13 cellular contexts compared by ENCODE assay signal in genomic region chr13:74246398-74246975, GRCh38.
DNase-seq lines count a peak whose midpoint lies in the region; ATAC-seq and TF ChIP-seq lines count a peak whose summit lies in the region.
"Had no signal": no experiment of that assay in that cellular context is flagged by ENCODE, and none has a peak within 500 bp of the region (broad histone marks: within the 10 kb centered on the region; RNA-seq: fewer than 3 reads in every experiment).

No MANE protein-coding gene starts in this region.

- no peak overlapping the region for H3K27ac ChIP-seq in sigmoid colon
- no peak overlapping the region for H3K27ac ChIP-seq in left lung
- H3K27ac ChIP-seq in gastrocnemius medialis: no peak overlapping the region
- H3K27ac ChIP-seq: epithelial cell of prostate, lower lobe of right lung, SJSA1 had no signal

- WGBS in sigmoid colon, 2 donors: 75 to 87% methylated on average over 9 of the region's 9 CpGs

- H3K4me1 Mint-ChIP-seq in activated CD8-positive, alpha-beta T cell treated with anti-CD3 and anti-CD28 coated beads for 36 hours (ENCODE audit: low read depth): peaks cover 88% of the 10 kb centered on the region

- H3K9me3 Mint-ChIP-seq in activated CD8-positive, alpha-beta T cell treated with anti-CD3 and anti-CD28 coated beads for 36 hours: peaks cover 10% of the 10 kb centered on the region

- peaks cover 26% of the 10 kb centered on the region for H3K36me3 Mint-ChIP-seq in activated CD8-positive, alpha-beta T cell treated with anti-CD3 and anti-CD28 coated beads for 36 hours (ENCODE audit: low read depth)

- POLR2A ChIA-PET in activated CD8-positive, alpha-beta T cell treated with anti-CD3 and anti-CD28 coated beads for 36 hours (lab: Charles Lee): interaction anchor here (0.6 to 1.4 kb wide), 3 partner anchors 14 to 425 kb away, joined by 3 to 4 read pairs (median 3); no protein-coding TSS in a partner anchor

- H3K4me1 ChIP-seq in sigmoid colon (peaks cover 0 to 15% (median 9%) of the 10 kb centered on the region in 4 donors), left lung (no peaks in the 10 kb centered on the region), gastrocnemius medialis (peaks cover 5 to 9% of the 10 kb centered on the region in 2 donors)
- H3K4me1 ChIP-seq: lower lobe of right lung had no signal

- DNase-seq in EH (ENCODE audit: low read depth): peak; percentile 22
- DNase-seq in activated CD8-positive, alpha-beta T cell treated with anti-CD3 and anti-CD28 coated beads for 36 hours: peak; percentile 78
- peak; percentile 16 for DNase-seq in fibroblast of gingiva (ENCODE audit: low read depth)
- peak; percentile 66 for DNase-seq in sigmoid colon
- no peak for DNase-seq in left lung
- no peak for DNase-seq in gastrocnemius medialis
- DNase-seq: HCEC 1CT, lower lobe of right lung, NCI-H2029 treated with DMSO at 0.1 percent for 48 hours had no signal

- H3K27me3 Mint-ChIP-seq in activated CD8-positive, alpha-beta T cell treated with anti-CD3 and anti-CD28 coated beads for 36 hours: no peaks in the 10 kb centered on the region

- peak overlapping the region; percentile 90 for H3K27ac Mint-ChIP-seq in activated CD8-positive, alpha-beta T cell treated with anti-CD3 and anti-CD28 coated beads for 36 hours

- no peaks in the 10 kb centered on the region for H3K9me3 ChIP-seq in sigmoid colon
- H3K9me3 ChIP-seq in left lung: no peaks in the 10 kb centered on the region
- H3K9me3 ChIP-seq in gastrocnemius medialis: no peaks in the 10 kb centered on the region
- H3K9me3 ChIP-seq: lower lobe of right lung, SJSA1 had no signal

- ATAC-seq in activated CD8-positive, alpha-beta T cell treated with anti-CD3 and anti-CD28 coated beads for 36 hours: peak; percentile 50
- no peak for ATAC-seq in HG03280 (IDR thresholded peaks at IDR 0.05; ENCODE audit: unreplicated experiment)
- ATAC-seq in GM19463 (IDR thresholded peaks at IDR 0.05; ENCODE audit: unreplicated experiment): no peak
- no peak for ATAC-seq in left lung
- no peak for ATAC-seq in gastrocnemius medialis
- ATAC-seq: lower lobe of right lung had no signal

- in situ Hi-C loops in gastrocnemius medialis (cut with MboI; ENCODE audit: low sequenced_read_pairs in 4 of 4): no loop called here

- no peak for TF ChIP-seq POLR2A in sigmoid colon (IDR thresholded peaks at IDR 0.05)
- TF ChIP-seq POLR2A in gastrocnemius medialis (IDR thresholded peaks at IDR 0.05): no peak

- CTCF ChIA-PET in activated CD8-positive, alpha-beta T cell treated with anti-CD3 and anti-CD28 coated beads for 36 hours (lab: Charles Lee): interaction anchor here (3.2 kb wide), 1 partner anchor 40 kb away, joined by 21 read pairs; no protein-coding TSS in a partner anchor

- no peaks in the 10 kb centered on the region for H3K27me3 ChIP-seq in sigmoid colon
- no peaks in the 10 kb centered on the region for H3K27me3 ChIP-seq in left lung
- no peaks in the 10 kb centered on the region for H3K27me3 ChIP-seq in gastrocnemius medialis
- H3K27me3 ChIP-seq: SJSA1 had no signal

- intact Hi-C loops in activated CD8-positive, alpha-beta T cell treated with anti-CD3 and anti-CD28 coated beads for 36 hours (cut with micrococcal nuclease): loop anchor here (5.0 to 10.0 kb wide), 2 partner anchors 36 to 1072 kb away; no protein-coding TSS in a partner anchor
- intact Hi-C loops in sigmoid colon (cut with DNase I): no loop called here
- intact Hi-C loops in left lung (cut with DNase I): no loop called here
- intact Hi-C loops in gastrocnemius medialis (cut with DNase I; ENCODE audit: low total_unique reads): no loop called here

- H3K36me3 ChIP-seq in sigmoid colon (no peaks in the 10 kb centered on the region), left lung (no peaks in the 10 kb centered on the region), gastrocnemius medialis (no peaks in the 10 kb centered on the region)
- H3K36me3 ChIP-seq: lower lobe of right lung, SJSA1 had no signal

- no peak for TF ChIP-seq EP300 in sigmoid colon (IDR thresholded peaks at IDR 0.05)

- H3K4me3 ChIP-seq in sigmoid colon: peak overlapping the region in 2 of 4 donors; percentile 17 to 23
- no peak overlapping the region for H3K4me3 ChIP-seq in left lung
- no peak overlapping the region for H3K4me3 ChIP-seq in gastrocnemius medialis
- H3K4me3 ChIP-seq: lower lobe of right lung, SJSA1 had no signal

- TF ChIP-seq CTCF in activated CD8-positive, alpha-beta T cell treated with anti-CD3 and anti-CD28 coated beads for 36 hours (IDR thresholded peaks at IDR 0.05): no peak
- TF ChIP-seq CTCF in sigmoid colon (IDR thresholded peaks at IDR 0.05) (no peak), left lung (IDR thresholded peaks at IDR 0.05) (no peak), gastrocnemius medialis (IDR thresholded peaks at IDR 0.05 in 4 of 5, conservative IDR thresholded peaks at IDR 0.05 in 1 of 5) (no peak)

- H3K4me3 Mint-ChIP-seq in activated CD8-positive, alpha-beta T cell treated with anti-CD3 and anti-CD28 coated beads for 36 hours: peak overlapping the region; percentile 70

Comparison
In these comparisons a context has a peak if more than half of its experiments do, and no peak if none do; other contexts are left out.
1. DNase-seq: peak in EH (single experiment), activated CD8-positive, alpha-beta T cell treated with anti-CD3 and anti-CD28 coated beads for 36 hours (single experiment), fibroblast of gingiva (single experiment) and sigmoid colon (single experiment); none in left lung (0 of 2) and gastrocnemius medialis (0 of 2).